12 cellular contexts compared by ENCODE assay signal in the genomic region with DNA sequence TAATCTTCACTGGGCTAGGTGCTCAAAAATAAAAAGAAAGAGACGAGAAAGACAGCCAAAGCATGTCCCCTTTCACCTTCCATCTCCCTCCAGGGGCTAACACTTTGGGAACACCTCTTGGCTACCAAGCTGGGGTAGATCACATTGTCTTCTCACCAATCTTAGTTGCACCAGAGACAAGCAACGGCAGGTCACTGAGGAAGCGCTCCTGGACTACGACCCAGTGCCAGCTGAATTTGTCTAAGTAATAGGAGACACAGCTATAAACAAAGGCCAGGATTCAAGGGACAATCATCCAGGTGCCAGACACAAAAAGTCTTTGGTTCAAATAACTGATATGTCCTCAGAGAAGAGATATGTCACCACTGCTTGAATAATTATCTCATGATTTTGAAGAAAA.
DNase-seq lines count a peak whose midpoint lies in the region; ATAC-seq and TF ChIP-seq lines count a peak whose summit lies in the region.
"Had no signal": no experiment of that assay in that cellular context is flagged by ENCODE, and none has a peak within 500 bp of the region (broad histone marks: within the 10 kb centered on the region; RNA-seq: fewer than 3 reads in every experiment).

No MANE protein-coding gene starts in this region.

- in situ Hi-C loops in Panc1 (cut with HindIII; ENCODE audit: low pct_unique_long_range_greater_than_20kb, low sequenced_read_pairs): no loop called here

- peak overlapping the region in 1 of 3 donors; percentile 96 for H3K9ac ChIP-seq in skeletal muscle tissue (ENCODE audit: low read depth in 1 of 3, low read length in 3 of 3)

- POLR2A ChIA-PET in CD4-positive, alpha-beta memory T cell (lab: Charles Lee; ENCODE audit: partially characterized antibody): interaction anchor here (1.1 to 7.0 kb wide), 5 partner anchors 9 to 460 kb away, joined by 3 to 60 read pairs (median 4); partner anchors contain the start of gene ENO1
- POLR2A ChIA-PET in Panc1 (lab: Charles Lee): no interaction called here

- peaks cover 75% of the 10 kb centered on the region for H3K4me1 ChIP-seq in CD4-positive, alpha-beta memory T cell (ENCODE audit: insufficient read depth, low read length)
- H3K4me1 ChIP-seq in Panc1 (ENCODE audit: control insufficient read depth, insufficient read depth, low read length) (peaks cover 81% of the 10 kb centered on the region), esophagus muscularis mucosa (peaks cover 69 to 85% (median 77%) of the 10 kb centered on the region in 4 donors), skeletal muscle tissue (ENCODE audit: control insufficient read depth in 3 of 3, insufficient read depth in 3 of 3, low read length in 3 of 3) (peaks cover 49 to 76% (median 70%) of the 10 kb centered on the region in 3 donors)

- peak overlapping the region; percentile 17 to 64 (median 47) for H3K27ac Mint-ChIP-seq in CD4-positive, alpha-beta memory T cell
- H3K27ac Mint-ChIP-seq in HFFc6: no peak overlapping the region
- no peak overlapping the region for H3K27ac Mint-ChIP-seq in stimulated activated effector memory CD8-positive, alpha-beta T cell treated with anti-CD3 and anti-CD28 coated beads, Interleukin-12 subunit alpha, Interleukin-12 subunit beta, amount 100 ng/mL, for 72 hours

- peaks cover 5% of the 10 kb centered on the region for H3K36me3 ChIP-seq in CD4-positive, alpha-beta memory T cell (ENCODE audit: insufficient read depth, low read length)
- H3K36me3 ChIP-seq in Panc1 (ENCODE audit: control insufficient read depth, insufficient read depth, low read length) (peaks cover 25% of the 10 kb centered on the region), esophagus muscularis mucosa (peaks cover 0 to 60% (median 31%) of the 10 kb centered on the region in 4 donors), skeletal muscle tissue (ENCODE audit: control insufficient read depth in 3 of 3, insufficient read depth in 3 of 3, low read length in 3 of 3) (peaks cover 2 to 10% (median 4%) of the 10 kb centered on the region in 3 donors)

- no peak for TF ChIP-seq EP300 in esophagus muscularis mucosa (IDR thresholded peaks at IDR 0.05)

- H3K4me3 ChIP-seq in CD4-positive, alpha-beta memory T cell (ENCODE audit: low read length in 2 of 2): no peak overlapping the region
- no peak overlapping the region for H3K4me3 ChIP-seq in Panc1 (ENCODE audit: low read depth in 2 of 2, low read length in 2 of 2)
- H3K4me3 ChIP-seq in esophagus muscularis mucosa: peak overlapping the region in 1 of 4 donors; percentile 82
- peak overlapping the region; percentile 14 to 92 (median 92) for H3K4me3 ChIP-seq in skeletal muscle tissue (ENCODE audit: low read length in 3 of 3)

- DNase-seq in CD4-positive, alpha-beta memory T cell: no peak
- DNase-seq in Panc1 (ENCODE audit: low read depth, low spot score) (no peak), esophagus muscularis mucosa (ENCODE audit: extremely low spot score) (no peak), HFFc6 (no peak), NCI-H748 (lab: John Stamatoyannopoulos, UW; ENCODE audit: unreplicated experiment) (no peak), mucosa of gallbladder (ENCODE audit: low spot score) (no peak)
- no peak for DNase-seq in stimulated activated effector memory CD8-positive, alpha-beta T cell treated with anti-CD3 and anti-CD28 coated beads, Interleukin-12 subunit alpha, Interleukin-12 subunit beta, amount 100 ng/mL, for 72 hours (ENCODE audit: low spot score in 2 of 2)
- DNase-seq: NCI-H1105; NCI-H524; SHP77; stimulated activated CD4-positive, alpha-beta T cell treated with anti-CD3 and anti-CD28 coated beads, Interleukin-2, amount 100 ng/mL, for 24 hours had no signal

- peaks cover 31 to 38% of the 10 kb centered on the region in 2 donors for H3K36me3 Mint-ChIP-seq in CD4-positive, alpha-beta memory T cell
- H3K36me3 Mint-ChIP-seq in HFFc6 (ENCODE audit: low read depth): peaks cover 20% of the 10 kb centered on the region
- peaks cover 45% of the 10 kb centered on the region for H3K36me3 Mint-ChIP-seq in stimulated activated effector memory CD8-positive, alpha-beta T cell treated with anti-CD3 and anti-CD28 coated beads, Interleukin-12 subunit alpha, Interleukin-12 subunit beta, amount 100 ng/mL, for 72 hours

- TF ChIP-seq CTCF in Panc1 (IDR thresholded peaks at IDR 0.05) (no peak), esophagus muscularis mucosa (IDR thresholded peaks at IDR 0.05) (no peak), HFFc6 (IDR thresholded peaks at IDR 0.05) (no peak)

- H3K27me3 ChIP-seq in CD4-positive, alpha-beta memory T cell (ENCODE audit: insufficient read depth, low read length): no peaks in the 10 kb centered on the region
- no peaks in the 10 kb centered on the region for H3K27me3 ChIP-seq in Panc1 (ENCODE audit: control insufficient read depth, insufficient read depth, low read length)
- H3K27me3 ChIP-seq in esophagus muscularis mucosa: no peaks in the 10 kb centered on the region
- no peaks in the 10 kb centered on the region for H3K27me3 ChIP-seq in skeletal muscle tissue (ENCODE audit: control insufficient read depth in 3 of 3, insufficient read depth in 3 of 3, low read length in 3 of 3)

- no peak for ATAC-seq in Panc1
- no peak for ATAC-seq in stimulated activated effector memory CD8-positive, alpha-beta T cell treated with anti-CD3 and anti-CD28 coated beads, Interleukin-12 subunit alpha, Interleukin-12 subunit beta, amount 100 ng/mL, for 72 hours

- 73% methylated on average over 4 of the region's 4 CpGs for WGBS in esophagus muscularis mucosa

- H3K4me3 Mint-ChIP-seq in CD4-positive, alpha-beta memory T cell: peak overlapping the region in 3 of 8 donors; percentile 10 to 82 (median 72)
- no peak overlapping the region for H3K4me3 Mint-ChIP-seq in HFFc6
- H3K4me3 Mint-ChIP-seq in stimulated activated effector memory CD8-positive, alpha-beta T cell treated with anti-CD3 and anti-CD28 coated beads, Interleukin-12 subunit alpha, Interleukin-12 subunit beta, amount 100 ng/mL, for 72 hours: no peak overlapping the region

- intact Hi-C loops in CD4-positive, alpha-beta memory T cell (cut with micrococcal nuclease): no loop called here
- intact Hi-C loops in Panc1 (cut with micrococcal nuclease; ENCODE audit: unreplicated experiment): no loop called here
- intact Hi-C loops in esophagus muscularis mucosa (cut with DNase I): no loop called here

- H3K27me3 Mint-ChIP-seq in CD4-positive, alpha-beta memory T cell: no peaks in the 10 kb centered on the region
- peaks cover 4% of the 10 kb centered on the region for H3K27me3 Mint-ChIP-seq in HFFc6 (ENCODE audit: insufficient read depth)

- no TSS peak for BruUV-seq in Panc1 (replicated peaks; lab: Mats Ljungman, UMichigan)

- H3K27ac ChIP-seq in CD4-positive, alpha-beta memory T cell (ENCODE audit: low read depth, low read length): no peak overlapping the region
- peak overlapping the region; percentile 99 for H3K27ac ChIP-seq in Panc1 (ENCODE audit: low read length)
- peak overlapping the region; percentile 99 for H3K27ac ChIP-seq in esophagus muscularis mucosa (replicated peaks in 1 of 4)
- peak overlapping the region; percentile 95 for H3K27ac ChIP-seq in skeletal muscle tissue (ENCODE audit: low read depth, low read length)

- CTCF ChIA-PET in CD4-positive, alpha-beta memory T cell (lab: Charles Lee; ENCODE audit: partially characterized antibody): interaction anchor here (0.8 to 8.5 kb wide), 5 partner anchors 9 to 54 kb away, joined by 3 to 88 read pairs (median 5); no protein-coding TSS in a partner anchor
- CTCF ChIA-PET in Panc1 (lab: Charles Lee): interaction anchor here (0.9 kb wide), 1 partner anchor 9 kb away, joined by 3 read pairs; no protein-coding TSS in a partner anchor

- no peak for TF ChIP-seq POLR2A in esophagus muscularis mucosa (IDR thresholded peaks at IDR 0.05; ENCODE audit: low read depth)

- peaks cover 24 to 27% (median 27%) of the 10 kb centered on the region in 4 donors for H3K4me1 Mint-ChIP-seq in CD4-positive, alpha-beta memory T cell
- peaks cover 24% of the 10 kb centered on the region for H3K4me1 Mint-ChIP-seq in HFFc6 (ENCODE audit: low read depth)
- H3K4me1 Mint-ChIP-seq in stimulated activated effector memory CD8-positive, alpha-beta T cell treated with anti-CD3 and anti-CD28 coated beads, Interleukin-12 subunit alpha, Interleukin-12 subunit beta, amount 100 ng/mL, for 72 hours: peaks cover 15% of the 10 kb centered on the region

- H3K9me3 ChIP-seq in CD4-positive, alpha-beta memory T cell (ENCODE audit: control insufficient read depth in 1 of 2, low read length in 2 of 2): no peaks in the 10 kb centered on the region
- no peaks in the 10 kb centered on the region for H3K9me3 ChIP-seq in Panc1 (ENCODE audit: control insufficient read depth, insufficient read depth, low read depth, low read length)
- H3K9me3 ChIP-seq in esophagus muscularis mucosa: no peaks in the 10 kb centered on the region
- H3K9me3 ChIP-seq in skeletal muscle tissue (ENCODE audit: control insufficient read depth in 3 of 3, low read length in 3 of 3): no peaks in the 10 kb centered on the region

- H3K9me3 Mint-ChIP-seq in CD4-positive, alpha-beta memory T cell: no peaks in the 10 kb centered on the region
- H3K9me3 Mint-ChIP-seq in HFFc6: no peaks in the 10 kb centered on the region
- H3K9me3 Mint-ChIP-seq in stimulated activated effector memory CD8-positive, alpha-beta T cell treated with anti-CD3 and anti-CD28 coated beads, Interleukin-12 subunit alpha, Interleukin-12 subunit beta, amount 100 ng/mL, for 72 hours: no peaks in the 10 kb centered on the region

Comparison
In these comparisons a context has a peak if more than half of its experiments do, and no peak if none do; other contexts are left out.
1. H3K4me3 ChIP-seq: peak in skeletal muscle tissue (3 of 3); none in CD4-positive, alpha-beta memory T cell (0 of 2) and Panc1 (0 of 2).
2. H3K27ac Mint-ChIP-seq: peak in CD4-positive, alpha-beta memory T cell (7 of 7); none in HFFc6 (single experiment) and stimulated activated effector memory CD8-positive, alpha-beta T cell treated with anti-CD3 and anti-CD28 coated beads, Interleukin-12 subunit alpha, Interleukin-12 subunit beta, amount 100 ng/mL, for 72 hours (single experiment).